Comparison of ENCODE assay signal across 8 cellular contexts in genomic region chr7:129434172-129434845, GRCh38. TPM values are rescaled to one million over a fixed set of nuclear protein-coding genes. Genes with fewer than 3 reads are reported as not detected.
DNase-seq lines count a peak whose midpoint lies in the region; ATAC-seq and TF ChIP-seq lines count a peak whose summit lies in the region.

TSS of gene STRIP2 (plus strand) at chr7:129434432. CDS start at chr7:129434473, 41 bp downstream.

- WGBS in right lobe of liver (ENCODE audit: insufficient coverage, low coverage, low lambda C conversion rate, missing lambda C conversion rate): 0% methylated on average over 5 of the region's 74 CpGs

- peaks cover 30% of the 10 kb centered on the region for H3K27me3 ChIP-seq in CD4-positive, alpha-beta T cell (ENCODE audit: control insufficient read depth, insufficient read depth, low read length)
- no peaks in the 10 kb centered on the region for H3K27me3 ChIP-seq in right lobe of liver

- peak within 1 kb of the TSS; percentile 95 for H3K4me3 Mint-ChIP-seq in CD4-positive, alpha-beta T cell
- peak within 1 kb of the TSS; percentile 94 for H3K4me3 Mint-ChIP-seq in dendritic cell treated with granulocyte-macrophage colony-stimulating factor and Interleukin-4, amounts not matched to agents 40 ng/mL and 50 ng/mL, for 4 days

- TF ChIP-seq POLR2A in right lobe of liver (IDR thresholded peaks at IDR 0.05): peak; percentile 24

- peak within 1 kb of the TSS; percentile 69 to 82 (median 76) for H3K4me3 ChIP-seq in right lobe of liver

- H3K27ac Mint-ChIP-seq in CD4-positive, alpha-beta T cell: peak within 1 kb of the TSS; percentile 34
- no peak within 1 kb of the TSS for H3K27ac Mint-ChIP-seq in dendritic cell treated with granulocyte-macrophage colony-stimulating factor and Interleukin-4, amounts not matched to agents 40 ng/mL and 50 ng/mL, for 4 days

- ATAC-seq in CD4-positive, alpha-beta T cell (ENCODE audit: poor library complexity): peak; percentile 94
- ATAC-seq in GM19397 (IDR thresholded peaks at IDR 0.05; ENCODE audit: unreplicated experiment) (peak; percentile 97), HG03558 (IDR thresholded peaks at IDR 0.05; ENCODE audit: extremely low read depth, unreplicated experiment) (peak; percentile 77), right lobe of liver (peak; percentile 98 to 99 (median 99))

- no peaks in the 10 kb centered on the region for H3K36me3 ChIP-seq in right lobe of liver

- H3K9me3 Mint-ChIP-seq in CD4-positive, alpha-beta T cell: no peaks in the 10 kb centered on the region
- H3K9me3 Mint-ChIP-seq in dendritic cell treated with granulocyte-macrophage colony-stimulating factor and Interleukin-4, amounts not matched to agents 40 ng/mL and 50 ng/mL, for 4 days: no peaks in the 10 kb centered on the region

- no peaks in the 10 kb centered on the region for H3K9me3 ChIP-seq in CD4-positive, alpha-beta T cell (ENCODE audit: control insufficient read depth, low read length)
- H3K9me3 ChIP-seq in right lobe of liver: no peaks in the 10 kb centered on the region

- peaks cover 0 to 12% (median 0%) of the 10 kb centered on the region in 4 donors for H3K4me1 ChIP-seq in right lobe of liver

- H3K4me1 Mint-ChIP-seq in CD4-positive, alpha-beta T cell (ENCODE audit: low read depth): peaks cover 23% of the 10 kb centered on the region
- peaks cover 29% of the 10 kb centered on the region for H3K4me1 Mint-ChIP-seq in dendritic cell treated with granulocyte-macrophage colony-stimulating factor and Interleukin-4, amounts not matched to agents 40 ng/mL and 50 ng/mL, for 4 days (ENCODE audit: low read depth)

- peaks cover 35% of the 10 kb centered on the region for H3K27me3 Mint-ChIP-seq in CD4-positive, alpha-beta T cell
- peaks cover 47% of the 10 kb centered on the region for H3K27me3 Mint-ChIP-seq in dendritic cell treated with granulocyte-macrophage colony-stimulating factor and Interleukin-4, amounts not matched to agents 40 ng/mL and 50 ng/mL, for 4 days

- no peak for TF ChIP-seq CTCF in CD4-positive, alpha-beta T cell (IDR thresholded peaks at IDR 0.05)
- TF ChIP-seq CTCF in right lobe of liver (IDR thresholded peaks at IDR 0.05): no peak

- POLR2A ChIA-PET in CD4-positive, alpha-beta T cell (lab: Charles Lee): interaction anchor here (0.6 to 1.5 kb wide), 8 partner anchors 9 to 177 kb away, joined by 3 to 7 read pairs (median 4); partner anchors contain the start of gene NRF1

- peak; percentile 68 to 90 (median 82) for DNase-seq in CD4-positive, alpha-beta T cell
- DNase-seq in NCI-H69 (lab: John Stamatoyannopoulos, UW): peak; percentile 95
- DNase-seq in activated CD4-positive, alpha-beta T cell treated with anti-CD3 and anti-CD28 coated beads, Interleukin-2, amount 50 U/mL, for 1 hour: peak; percentile 89
- DNase-seq in right lobe of liver: peak; percentile 93 to 96 (median 95)
- DNase-seq in stimulated activated CD4-positive, alpha-beta T cell treated with anti-CD3 and anti-CD28 coated beads, Interleukin-4, amount 100 ng/mL, for 24 hours: peak; percentile 93

- H3K36me3 Mint-ChIP-seq in CD4-positive, alpha-beta T cell (ENCODE audit: low read depth): peaks cover 5% of the 10 kb centered on the region
- H3K36me3 Mint-ChIP-seq in dendritic cell treated with granulocyte-macrophage colony-stimulating factor and Interleukin-4, amounts not matched to agents 40 ng/mL and 50 ng/mL, for 4 days (ENCODE audit: low read depth): peaks cover 5% of the 10 kb centered on the region

- intact Hi-C loops in CD4-positive, alpha-beta T cell (cut with DNase I, micrococcal nuclease): loop anchor here in 1 of 2 experiments (5.0 to 10.0 kb wide), 4 partner anchors 68 to 570 kb away; partner anchors contain the start of genes AHCYL2, ATP6V1F and SMKR1
- intact Hi-C loops in dendritic cell treated with granulocyte-macrophage colony-stimulating factor and Interleukin-4, amounts not matched to agents 40 ng/mL and 50 ng/mL, for 4 days (cut with micrococcal nuclease): no loop called here
- intact Hi-C loops in right lobe of liver (cut with DNase I): no loop called here

- H3K27ac ChIP-seq in CD4-positive, alpha-beta T cell (ENCODE audit: low read depth, low read length): no peak within 1 kb of the TSS
- no peak within 1 kb of the TSS for H3K27ac ChIP-seq in right lobe of liver

- CTCF ChIA-PET in CD4-positive, alpha-beta T cell (lab: Charles Lee): interaction anchor here (1.0 to 1.6 kb wide), 3 partner anchors 67 to 216 kb away, joined by 3 to 4 read pairs (median 3); no protein-coding TSS in a partner anchor

RNA-seq across cellular contexts. Expression of gene STRIP2, which starts in this region (rescaled TPM):
- total RNA-seq in CD4-positive, alpha-beta T cell: under 1 TPM; 0.11 to 0.14 TPM
- total RNA-seq in right lobe of liver: under 1 TPM; 0.24 to 0.86 (median 0.42) TPM

Comparison
In these comparisons a context has a peak if more than half of its experiments do, and no peak if none do; other contexts are left out.
1. Peak in DNase-seq and ATAC-seq in CD4-positive, alpha-beta T cell; RNA of the gene not detected or under 1 TPM.
2. Peak in DNase-seq, ATAC-seq and H3K4me3 ChIP-seq in right lobe of liver; RNA of the gene not detected or under 1 TPM.